In the genomic region with DNA sequence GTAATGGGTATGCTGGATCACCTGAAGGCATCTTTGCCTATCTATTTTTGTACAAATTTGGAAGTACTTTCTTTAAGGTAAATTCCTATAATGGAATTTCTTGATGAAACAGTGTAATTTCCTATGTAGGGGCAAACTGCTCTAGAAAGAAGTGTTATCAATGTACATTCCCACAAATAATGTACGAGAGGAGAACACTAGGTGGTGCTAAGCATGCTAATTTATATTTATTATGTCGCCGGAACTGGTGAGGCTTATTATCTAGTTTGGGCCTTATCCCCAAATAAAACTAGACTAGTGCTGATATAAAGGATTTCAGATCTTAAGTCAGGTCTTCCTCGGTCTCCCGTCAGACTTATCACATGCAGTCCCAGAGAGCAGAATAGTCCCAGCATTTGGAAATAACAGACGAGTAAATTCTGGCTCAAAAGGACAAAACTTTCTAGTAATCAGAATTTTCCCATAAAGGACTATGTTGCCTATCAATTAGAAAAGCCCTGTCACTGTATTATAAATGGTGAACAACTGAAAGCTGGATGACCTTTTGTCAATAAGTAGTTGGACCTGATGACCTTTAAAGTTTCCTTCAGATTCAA, we compare ENCODE assay signal across 8 cellular contexts.
DNase-seq lines count a peak whose midpoint lies in the region; ATAC-seq and TF ChIP-seq lines count a peak whose summit lies in the region.

No MANE protein-coding gene starts in this region.

- ATAC-seq in DND-41 (ENCODE audit: insufficient read depth, low read depth), result no peak
- no peak for ATAC-seq in CD8-positive, alpha-beta T cell
- ATAC-seq in stimulated activated naive CD8-positive, alpha-beta T cell treated with anti-CD3 and anti-CD28 coated beads, Interleukin-15, Interleukin-2, amounts not matched to agents 100 U/mL and 50 U/mL, for 24 hours, result no peak

- H3K27me3 ChIP-seq in DND-41 (ENCODE audit: insufficient read depth, low read length, poor library complexity) (peaks cover 7% of the 10 kb centered on the region), breast epithelium (no peaks in the 10 kb centered on the region)
- H3K27me3 ChIP-seq in CD8-positive, alpha-beta T cell (ENCODE audit: insufficient read depth, low read length), result no peaks in the 10 kb centered on the region

- H3K4me3 ChIP-seq in DND-41 (ENCODE audit: low read depth in 1 of 2, low read length in 2 of 2) (no peak overlapping the region), NB4 (ENCODE audit: low read depth, low read length) (no peak overlapping the region), breast epithelium (no peak overlapping the region)
- H3K4me3 ChIP-seq in CD8-positive, alpha-beta T cell (ENCODE audit: low read depth, low read length), result no peak overlapping the region

- H3K9me3 Mint-ChIP-seq in nephron, result peaks cover 3% of the 10 kb centered on the region
- no peaks in the 10 kb centered on the region for H3K9me3 Mint-ChIP-seq in CD8-positive, alpha-beta T cell

- peaks cover 18% of the 10 kb centered on the region for H3K4me1 Mint-ChIP-seq in nephron
- H3K4me1 Mint-ChIP-seq in CD8-positive, alpha-beta T cell (ENCODE audit: low read depth), result no peaks in the 10 kb centered on the region

- no peak for DNase-seq in DND-41
- peak; percentile 45 for DNase-seq in NB4 (ENCODE audit: low read depth)
- no peak for DNase-seq in breast epithelium (ENCODE audit: low spot score in 2 of 2)
- DNase-seq in middle frontal gyrus (ENCODE audit: extremely low spot score, low spot score), result no peak
- DNase-seq in stimulated activated CD4-positive, alpha-beta T cell treated with anti-CD3 and anti-CD28 coated beads, Interleukin-1b, Interleukin-23, amount 100 ng/mL, for 48 hours, result no peak
- DNase-seq in CD8-positive, alpha-beta T cell, result no peak
- no peak for DNase-seq in stimulated activated naive CD8-positive, alpha-beta T cell treated with anti-CD3 and anti-CD28 coated beads, Interleukin-15, Interleukin-2, amounts not matched to agents 100 U/mL and 50 U/mL, for 24 hours

- no peaks in the 10 kb centered on the region for H3K4me1 ChIP-seq in DND-41 (ENCODE audit: insufficient read depth, low read length)
- peaks cover 5 to 18% of the 10 kb centered on the region in 2 donors for H3K4me1 ChIP-seq in breast epithelium
- H3K4me1 ChIP-seq in CD8-positive, alpha-beta T cell (ENCODE audit: insufficient read depth, low read length), result no peaks in the 10 kb centered on the region

- no peaks in the 10 kb centered on the region for H3K36me3 ChIP-seq in DND-41 (ENCODE audit: insufficient read depth, low read length)
- H3K36me3 ChIP-seq in breast epithelium, result no peaks in the 10 kb centered on the region
- no peaks in the 10 kb centered on the region for H3K36me3 ChIP-seq in CD8-positive, alpha-beta T cell (ENCODE audit: insufficient read depth, low read length)

- no peak for TF ChIP-seq POLR2A in NB4 (IDR thresholded peaks at IDR 0.05; ENCODE audit: extremely low read depth, insufficient read length)
- no peak for TF ChIP-seq POLR2A in breast epithelium (IDR thresholded peaks at IDR 0.05)

- no peaks in the 10 kb centered on the region for H4K20me1 ChIP-seq in DND-41 (ENCODE audit: insufficient read depth, low read length)

- H3K4me3 Mint-ChIP-seq in nephron, result no peak overlapping the region
- H3K4me3 Mint-ChIP-seq in CD8-positive, alpha-beta T cell, result no peak overlapping the region

- no peak overlapping the region for H3K4me2 ChIP-seq in DND-41 (ENCODE audit: insufficient read depth, low read length)

- H3K9me3 ChIP-seq in DND-41 (ENCODE audit: insufficient read depth, low read length, severe bottlenecking) (no peaks in the 10 kb centered on the region), breast epithelium (no peaks in the 10 kb centered on the region)
- no peaks in the 10 kb centered on the region for H3K9me3 ChIP-seq in CD8-positive, alpha-beta T cell (ENCODE audit: low read length)

- H3K27ac Mint-ChIP-seq in nephron, result peak overlapping the region in 1 of 3 experiments; percentile 14
- H3K27ac Mint-ChIP-seq in CD8-positive, alpha-beta T cell, result no peak overlapping the region

- no peaks in the 10 kb centered on the region for H3K27me3 Mint-ChIP-seq in nephron (ENCODE audit: low read depth)
- H3K27me3 Mint-ChIP-seq in CD8-positive, alpha-beta T cell (ENCODE audit: low read depth), result peaks cover 3% of the 10 kb centered on the region

- no peaks in the 10 kb centered on the region for H3K79me2 ChIP-seq in DND-41 (ENCODE audit: insufficient read depth, low read length)

- POLR2A ChIA-PET in CD8-positive, alpha-beta T cell (lab: Charles Lee), result no interaction called here

- CTCF ChIA-PET in CD8-positive, alpha-beta T cell (lab: Charles Lee), result interaction anchor here (0.6 to 1.0 kb wide), 2 partner anchors 12 to 53 kb away, joined by 3 to 4 read pairs; no protein-coding TSS in a partner anchor

- H3K36me3 Mint-ChIP-seq in nephron (ENCODE audit: low read depth), result no peaks in the 10 kb centered on the region
- no peaks in the 10 kb centered on the region for H3K36me3 Mint-ChIP-seq in CD8-positive, alpha-beta T cell

- TF ChIP-seq CTCF in DND-41 (IDR thresholded peaks at IDR 0.05; ENCODE audit: borderline replicate concordance, extremely low read depth, low read length, poor library complexity, severe bottlenecking) (peak; percentile 54), NB4 (IDR thresholded peaks at IDR 0.05; ENCODE audit: low read depth, low read length) (peak; percentile 31), breast epithelium (IDR thresholded peaks at IDR 0.05) (peak; percentile 34 to 46 (median 44)), nephron (IDR thresholded peaks at IDR 0.05; ENCODE audit: unreplicated experiment in 3 of 3) (peak; percentile 52 to 55 (median 54))
- no peak for TF ChIP-seq CTCF in CD8-positive, alpha-beta T cell (IDR thresholded peaks at IDR 0.05)

- H3K27ac ChIP-seq in DND-41 (ENCODE audit: low read length), result no peak overlapping the region
- H3K27ac ChIP-seq in breast epithelium, result peak overlapping the region; percentile 52 to 60
- no peak overlapping the region for H3K27ac ChIP-seq in CD8-positive, alpha-beta T cell (ENCODE audit: low read depth, low read length)

- H2AFZ ChIP-seq in DND-41 (ENCODE audit: low read depth, low read length), result no peak overlapping the region

- no peak overlapping the region for H3K9ac ChIP-seq in DND-41 (ENCODE audit: low read depth, low read length)

- intact Hi-C loops in breast epithelium (cut with DNase I; ENCODE audit: low total_unique reads), result no loop called here
- intact Hi-C loops in CD8-positive, alpha-beta T cell (cut with DNase I, micrococcal nuclease), result no loop called here

Comparison
In these comparisons a context has a peak if more than half of its experiments do, and no peak if none do; other contexts are left out.
1. H3K27ac ChIP-seq: peak in breast epithelium (2 of 2); none in DND-41 (single experiment) and CD8-positive, alpha-beta T cell (single experiment).